ENCODE assay signal across 19 cellular contexts in genomic region chr1:212973426-212973825, GRCh38. TPM values are rescaled to one million over a fixed set of nuclear protein-coding genes. Genes with fewer than 3 reads are reported as not detected.
DNase-seq lines count a peak whose midpoint lies in the region; ATAC-seq and TF ChIP-seq lines count a peak whose summit lies in the region.
"Had no signal": no experiment of that assay in that cellular context is flagged by ENCODE, and none has a peak within 500 bp of the region (broad histone marks: within the 10 kb centered on the region; RNA-seq: fewer than 3 reads in every experiment).

No MANE protein-coding gene starts in this region.

- no peak for TF ChIP-seq EP300 in stomach (IDR thresholded peaks at IDR 0.05)

- H3K27ac ChIP-seq in stomach: no peak overlapping the region
- H3K27ac ChIP-seq: BLaER1 treated with 17β-estradiol and CSF1 and Interleukin-3, amounts not matched to agents 10 nM and 100 nM had no signal

- WGBS in stomach, 5 donors: 84 to 98% (median 86%) methylated on average over 4 of the region's 4 CpGs

- no peaks in the 10 kb centered on the region for H3K36me3 ChIP-seq in stomach

- no peaks in the 10 kb centered on the region for H3K4me1 ChIP-seq in stomach

- no peak for ATAC-seq in HG02884 (IDR thresholded peaks at IDR 0.05; ENCODE audit: unreplicated experiment)
- ATAC-seq: CD8-positive, alpha-beta T cell; GM12878 had no signal

- no peaks in the 10 kb centered on the region for H3K27me3 ChIP-seq in stomach
- H3K27me3 ChIP-seq: BLaER1 treated with 17β-estradiol and CSF1 and Interleukin-3, amounts not matched to agents 10 nM and 100 nM had no signal

- TF ChIP-seq CTCF in stomach (IDR thresholded peaks at IDR 0.05): no peak

- DNase-seq in activated effector memory CD4-positive, alpha-beta T cell treated with anti-CD3 and anti-CD28 coated beads, Interleukin-2, amount 50 U/mL, for 16 hours: peak; percentile 24
- no peak for DNase-seq in activated effector memory CD4-positive, alpha-beta T cell treated with Interleukin-2 at 50 U/mL for 16 hours
- DNase-seq in islet precursor cell (peak; percentile 13), stomach (peak; percentile 2), midbrain (lab: John Stamatoyannopoulos, UW) (no peak)
- no peak for DNase-seq in stimulated activated naive CD4-positive, alpha-beta T cell (lab: John Stamatoyannopoulos, UW)
- DNase-seq: 8988T; Calu3; CD8-positive, alpha-beta T cell; DMS 273 treated with DMSO at 0.1 percent for 48 hours; DMS53; DND-41; EL; HCEC 1CT; HFFc6 had no signal

- intact Hi-C loops in stomach (cut with DNase I; ENCODE audit: low total_unique reads): no loop called here

- no peaks in the 10 kb centered on the region for H3K9me3 ChIP-seq in stomach
- H3K9me3 ChIP-seq: BLaER1 treated with 17β-estradiol and CSF1 and Interleukin-3, amounts not matched to agents 10 nM and 100 nM had no signal

- no peak overlapping the region for H3K4me3 ChIP-seq in stomach
- H3K4me3 ChIP-seq: BLaER1 treated with 17β-estradiol and CSF1 and Interleukin-3, amounts not matched to agents 10 nM and 100 nM; GM12878 had no signal

- no peak for TF ChIP-seq POLR2A in stomach (IDR thresholded peaks at IDR 0.05)

RNA-seq across cellular contexts. Expression of gene VASH2, which starts 23.1 kb away (rescaled TPM):
- total RNA-seq in stomach: 10 to 100 TPM in 1 of 5 donors, not detected in 4; 10.3 TPM
- polyA plus RNA-seq in stomach: under 1 TPM; 0.13 to 0.93 (median 0.92) TPM
- total RNA-seq: B cell; CD8-positive, alpha-beta T cell had no signal

RNA-seq across cellular contexts. Expression of gene ANGEL2, which starts 42.2 kb away (rescaled TPM):
- 100 to 1,000 TPM in 1 of 5 donors, 10 to 100 TPM in 3, 1 to 10 TPM in 1; 3.2 to 107 (median 51.9) TPM for total RNA-seq in stomach
- 1 to 10 TPM; 6.6 to 9.8 (median 9.3) TPM for polyA plus RNA-seq in stomach

Comparison
In these comparisons a context has a peak if more than half of its experiments do, and no peak if none do; other contexts are left out.
1. DNase-seq: peak in activated effector memory CD4-positive, alpha-beta T cell treated with anti-CD3 and anti-CD28 coated beads, Interleukin-2, amount 50 U/mL, for 16 hours (single experiment), islet precursor cell (single experiment) and stomach (single experiment); none in activated effector memory CD4-positive, alpha-beta T cell treated with Interleukin-2 at 50 U/mL for 16 hours (single experiment), midbrain (single experiment) and stimulated activated naive CD4-positive, alpha-beta T cell (0 of 6).